ENCODE assay signal across 9 cellular contexts in the genomic region with DNA sequence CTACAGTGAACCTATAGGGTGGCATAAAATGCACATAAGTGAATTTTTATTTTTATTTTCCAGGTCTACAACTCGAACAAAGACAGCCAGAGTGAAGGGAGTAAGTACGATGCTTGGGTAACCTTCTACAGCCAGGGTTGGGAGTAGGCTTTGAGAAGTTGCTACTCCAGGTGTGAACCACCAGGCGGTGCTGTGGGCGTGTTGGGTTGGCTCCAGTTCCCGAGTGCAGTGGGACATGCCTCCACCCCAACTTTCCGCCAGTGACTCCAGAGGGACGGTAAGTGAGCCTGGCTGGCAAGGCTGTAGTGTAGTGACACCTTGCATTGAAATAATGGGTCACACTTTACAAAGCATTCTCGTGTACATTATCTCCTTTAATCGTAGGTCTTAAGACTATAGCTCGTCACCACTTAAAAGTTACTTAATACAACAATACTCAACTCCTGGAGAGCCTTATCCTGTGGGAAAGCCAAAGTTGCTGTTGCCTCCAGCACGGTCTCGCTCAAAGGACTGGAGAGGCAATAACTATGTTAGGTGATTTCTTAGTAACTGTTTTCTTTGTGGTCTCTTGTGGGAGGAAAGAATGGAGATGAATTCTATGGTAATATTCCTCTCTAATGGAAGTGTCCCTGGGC.
DNase-seq lines count a peak whose midpoint lies in the region; ATAC-seq and TF ChIP-seq lines count a peak whose summit lies in the region.
"Had no signal": no experiment of that assay in that cellular context is flagged by ENCODE, and none has a peak within 500 bp of the region (broad histone marks: within the 10 kb centered on the region; RNA-seq: fewer than 3 reads in every experiment).

No MANE protein-coding gene starts in this region.

- no peak overlapping the region for H3K9ac ChIP-seq in NT2/D1 (ENCODE audit: insufficient read length, low read depth)
- no peak overlapping the region for H3K9ac ChIP-seq in endodermal cell (ENCODE audit: extremely low read depth, low read length, poor library complexity, severe bottlenecking)

- peak; percentile 71 for DNase-seq in activated CD8-positive, alpha-beta memory T cell treated with anti-CD3 and anti-CD28 coated beads, Interleukin-2, amount 50 U/mL, for 48 hours
- DNase-seq in activated CD8-positive, alpha-beta memory T cell treated with anti-CD3 and anti-CD28 coated beads for 24 hours = no peak
- peak; percentile 47 for DNase-seq in NT2/D1 (ENCODE audit: low read depth, low spot score)
- DNase-seq in endodermal cell = peak; percentile 94
- DNase-seq in spleen = peak; percentile 75
- no peak for DNase-seq in prostate gland (ENCODE audit: low spot score)

- H3K9me3 ChIP-seq in NT2/D1 (ENCODE audit: insufficient read depth, low read length) (no peaks in the 10 kb centered on the region), endodermal cell (ENCODE audit: control insufficient read depth, low read length) (peaks cover 14% of the 10 kb centered on the region), spleen (peaks cover 0 to 5% (median 0%) of the 10 kb centered on the region in 8 donors), prostate gland (no peaks in the 10 kb centered on the region)

- ATAC-seq in GM21786 (IDR thresholded peaks at IDR 0.05; ENCODE audit: unreplicated experiment) = no peak
- no peak for ATAC-seq in HG03135 (IDR thresholded peaks at IDR 0.05; ENCODE audit: unreplicated experiment)
- ATAC-seq: naive thymus-derived CD4-positive, alpha-beta T cell had no signal

- TF ChIP-seq POLR2A in spleen (IDR thresholded peaks at IDR 0.05) (no peak), prostate gland (IDR thresholded peaks at IDR 0.05) (no peak)

- H3K27ac Mint-ChIP-seq in endodermal cell = peak overlapping the region; percentile 85

- H3K27ac ChIP-seq in endodermal cell (ENCODE audit: low read depth, low read length) = no peak overlapping the region
- H3K27ac ChIP-seq in spleen = no peak overlapping the region
- H3K27ac ChIP-seq in prostate gland = no peak overlapping the region

- no peaks in the 10 kb centered on the region for H3K27me3 ChIP-seq in NT2/D1 (ENCODE audit: insufficient read depth, insufficient read length)
- H3K27me3 ChIP-seq in endodermal cell (ENCODE audit: control insufficient read depth, insufficient read depth, low read length, poor library complexity, severe bottlenecking) = no peaks in the 10 kb centered on the region
- no peaks in the 10 kb centered on the region for H3K27me3 ChIP-seq in spleen (replicated peaks in 1 of 7)
- H3K27me3 ChIP-seq in prostate gland (replicated peaks; ENCODE audit: insufficient read depth) = no peaks in the 10 kb centered on the region

- peak overlapping the region; percentile 22 for H3K4me3 Mint-ChIP-seq in endodermal cell
- H3K4me3 Mint-ChIP-seq: naive thymus-derived CD4-positive, alpha-beta T cell had no signal

- WGBS in endodermal cell (ENCODE audit: insufficient coverage in 1 of 2, insufficient read length in 1 of 2), 2 experiments = 42 to 46% methylated on average over 5 to 12 of the region's 12 CpGs
- WGBS in spleen, 5 donors = 88 to 92% (median 90%) methylated on average over 12 of the region's 12 CpGs
- WGBS in prostate gland = 83% methylated on average over 12 of the region's 12 CpGs

- intact Hi-C loops in spleen (cut with DNase I; ENCODE audit: low total_unique reads) (loop anchor here (10.0 kb wide), 1 partner anchor 811 kb away; no protein-coding TSS in a partner anchor), prostate gland (cut with DNase I) (no loop called here)

- H3K4me1 ChIP-seq in NT2/D1 (ENCODE audit: insufficient read depth, insufficient read length) (no peaks in the 10 kb centered on the region), endodermal cell (ENCODE audit: control insufficient read depth, insufficient read depth, low read length) (peaks cover 32% of the 10 kb centered on the region), spleen (peaks cover 3 to 22% (median 8%) of the 10 kb centered on the region in 6 donors), prostate gland (replicated peaks) (no peaks in the 10 kb centered on the region)

- peaks cover 11% of the 10 kb centered on the region for H3K36me3 Mint-ChIP-seq in endodermal cell (ENCODE audit: low read depth)

- H3K4me1 Mint-ChIP-seq in endodermal cell = peaks cover 43% of the 10 kb centered on the region

- no peaks in the 10 kb centered on the region for H3K27me3 Mint-ChIP-seq in endodermal cell (ENCODE audit: insufficient read depth)
- H3K27me3 Mint-ChIP-seq: naive thymus-derived CD4-positive, alpha-beta T cell had no signal

- H3K4me3 ChIP-seq in NT2/D1 (ENCODE audit: insufficient read length, low read depth) (no peak overlapping the region), endodermal cell (ENCODE audit: low read length) (peak overlapping the region; percentile 2), spleen (no peak overlapping the region), prostate gland (no peak overlapping the region)

- H3K9me3 Mint-ChIP-seq in endodermal cell = peaks cover 6% of the 10 kb centered on the region

- H3K36me3 ChIP-seq in NT2/D1 (ENCODE audit: insufficient read depth, insufficient read length, low read length) = no peaks in the 10 kb centered on the region
- peaks cover 7% of the 10 kb centered on the region for H3K36me3 ChIP-seq in endodermal cell (ENCODE audit: control insufficient read depth, insufficient read depth, low read length)
- peaks cover 0 to 22% (median 0%) of the 10 kb centered on the region in 6 donors for H3K36me3 ChIP-seq in spleen
- H3K36me3 ChIP-seq in prostate gland = no peaks in the 10 kb centered on the region

- peak; percentile 96 for TF ChIP-seq CTCF in endodermal cell (conservative IDR thresholded peaks at IDR 0.05)
- TF ChIP-seq CTCF in spleen (IDR thresholded peaks at IDR 0.05 in 8 of 11, conservative IDR thresholded peaks at IDR 0.05 in 3 of 11) = peak in 8 of 11 experiments; percentile 5 to 48 (median 38)
- TF ChIP-seq CTCF in prostate gland (IDR thresholded peaks at IDR 0.05) = peak in 1 of 4 experiments; percentile 14

Comparison
In these comparisons a context has a peak if more than half of its experiments do, and no peak if none do; other contexts are left out.
1. DNase-seq: peak in activated CD8-positive, alpha-beta memory T cell treated with anti-CD3 and anti-CD28 coated beads, Interleukin-2, amount 50 U/mL, for 48 hours (single experiment), NT2/D1 (single experiment), endodermal cell (single experiment) and spleen (single experiment); none in activated CD8-positive, alpha-beta memory T cell treated with anti-CD3 and anti-CD28 coated beads for 24 hours (single experiment) and prostate gland (single experiment).